8 cellular contexts compared by ENCODE assay signal in the genomic region with DNA sequence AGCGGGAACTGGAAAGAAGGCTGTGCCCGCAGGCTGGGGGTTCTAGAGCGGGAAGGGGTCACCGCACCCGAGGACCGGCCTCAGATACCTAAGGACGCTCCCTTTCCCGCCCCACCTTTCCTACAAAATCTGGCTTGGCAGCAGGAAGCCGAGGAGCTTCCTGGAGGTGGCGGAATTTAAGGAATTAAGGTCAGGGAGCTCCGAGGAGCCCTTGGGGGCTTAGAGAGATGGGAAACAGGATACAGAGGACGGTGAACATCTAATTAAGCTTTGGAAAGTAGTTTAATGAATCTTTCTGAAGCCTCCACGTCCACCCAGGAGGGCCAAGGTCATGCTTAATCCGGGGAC. TPM values are rescaled to one million over a fixed set of nuclear protein-coding genes. Genes with fewer than 3 reads are reported as not detected.
DNase-seq lines count a peak whose midpoint lies in the region; ATAC-seq and TF ChIP-seq lines count a peak whose summit lies in the region.

No MANE protein-coding gene starts in this region.

- ATAC-seq in lung (ENCODE audit: insufficient read depth, low FRiP score) (peak; percentile 1), HG03469 (IDR thresholded peaks at IDR 0.05; ENCODE audit: unreplicated experiment) (no peak)

- WGBS in lung, 2 donors: 13 to 15% methylated on average over 13 to 14 of the region's 14 CpGs

- H3K9me3 ChIP-seq in breast epithelium (no peaks in the 10 kb centered on the region), lung (ENCODE audit: control insufficient read depth in 2 of 2, insufficient read depth in 1 of 2, low read length in 1 of 2) (peaks cover 0 to 3% of the 10 kb centered on the region in 2 donors)

- CTCF ChIA-PET in MCF 10A (lab: Yijun Ruan, JAX): no interaction called here

- no TSS peak for BruUV-seq in MCF 10A (replicated peaks; lab: Mats Ljungman, UMichigan)

- H3K27me3 ChIP-seq in breast epithelium (no peaks in the 10 kb centered on the region), lung (ENCODE audit: control insufficient read depth, insufficient read depth) (no peaks in the 10 kb centered on the region)

- DNase-seq in breast epithelium (ENCODE audit: low spot score in 2 of 2) (no peak), MCF 10A (ENCODE audit: unreplicated experiment) (no peak), lung (ENCODE audit: low spot score) (no peak), type B pancreatic cell (ENCODE audit: extremely low spot score, unreplicated experiment) (no peak), SK-N-DZ (ENCODE audit: low spot score) (no peak)
- DNase-seq in stimulated activated CD4-positive, alpha-beta T cell treated with anti-CD3 and anti-CD28 coated beads, Interleukin-4, amount 100 ng/mL, for 1 hour: no peak

- TF ChIP-seq POLR2A in breast epithelium (IDR thresholded peaks at IDR 0.05): no peak

- H3K4me3 ChIP-seq in breast epithelium: peak overlapping the region; percentile 58 to 86 (median 61)
- peak overlapping the region; percentile 60 for H3K4me3 ChIP-seq in lung

- H3K27me3 Mint-ChIP-seq in MCF 10A (ENCODE audit: insufficient read depth, unreplicated experiment) (no peaks in the 10 kb centered on the region), brain (peaks cover 23% of the 10 kb centered on the region), type B pancreatic cell (peaks cover 22% of the 10 kb centered on the region)

- no peaks in the 10 kb centered on the region for H3K36me3 Mint-ChIP-seq in MCF 10A (ENCODE audit: insufficient read depth, unreplicated experiment)
- no peaks in the 10 kb centered on the region for H3K36me3 Mint-ChIP-seq in brain
- H3K36me3 Mint-ChIP-seq in type B pancreatic cell: no peaks in the 10 kb centered on the region

- H3K36me3 ChIP-seq in breast epithelium: no peaks in the 10 kb centered on the region
- no peaks in the 10 kb centered on the region for H3K36me3 ChIP-seq in lung (ENCODE audit: control insufficient read depth in 2 of 2, insufficient read depth in 2 of 2, low read length in 2 of 2)

- no peaks in the 10 kb centered on the region for H3K9me3 Mint-ChIP-seq in MCF 10A (ENCODE audit: unreplicated experiment)
- H3K9me3 Mint-ChIP-seq in brain: peaks cover 0 to 2% (median 0%) of the 10 kb centered on the region in 5 experiments
- H3K9me3 Mint-ChIP-seq in type B pancreatic cell: no peaks in the 10 kb centered on the region

- TF ChIP-seq CTCF in breast epithelium (IDR thresholded peaks at IDR 0.05) (no peak), MCF 10A (IDR thresholded peaks at IDR 0.05; ENCODE audit: unreplicated experiment) (no peak), brain (conservative IDR thresholded peaks at IDR 0.05) (no peak), lung (IDR thresholded peaks at IDR 0.05; ENCODE audit: control extremely low read depth, extremely low read depth) (no peak), type B pancreatic cell (conservative IDR thresholded peaks at IDR 0.05) (no peak)

- H3K4me3 Mint-ChIP-seq in MCF 10A (ENCODE audit: unreplicated experiment) (no peak overlapping the region), brain (peak overlapping the region; percentile 72 to 81 (median 80)), type B pancreatic cell (peak overlapping the region; percentile 64)

- H3K27ac Mint-ChIP-seq in MCF 10A (ENCODE audit: low read depth, unreplicated experiment): no peak overlapping the region
- peak overlapping the region in 1 of 5 experiments; percentile 30 for H3K27ac Mint-ChIP-seq in brain
- H3K27ac Mint-ChIP-seq in type B pancreatic cell: no peak overlapping the region

- intact Hi-C loops in breast epithelium (cut with DNase I; ENCODE audit: low total_unique reads) (no loop called here), MCF 10A (cut with micrococcal nuclease) (no loop called here)

- H3K27ac ChIP-seq in breast epithelium: peak overlapping the region; percentile 9 to 76
- H3K27ac ChIP-seq in lung (ENCODE audit: low read depth in 1 of 2, low read length in 1 of 2): no peak overlapping the region

- H3K4me1 ChIP-seq in breast epithelium (peaks cover 0 to 5% of the 10 kb centered on the region in 2 donors), lung (ENCODE audit: control insufficient read depth in 2 of 2, insufficient read depth in 2 of 2, low read length in 2 of 2) (peaks cover 3% of the 10 kb centered on the region in 2 donors)

- POLR2A ChIA-PET in MCF 10A (lab: Yijun Ruan, JAX): interaction anchor here (0.6 to 3.7 kb wide), 3 partner anchors 41 to 102 kb away, joined by 3 to 35 read pairs (median 7); no protein-coding TSS in a partner anchor

- no peaks in the 10 kb centered on the region for H3K4me1 Mint-ChIP-seq in MCF 10A (ENCODE audit: insufficient read depth, unreplicated experiment)
- H3K4me1 Mint-ChIP-seq in brain: peaks cover 9% of the 10 kb centered on the region
- H3K4me1 Mint-ChIP-seq in type B pancreatic cell (ENCODE audit: unreplicated experiment): no peaks in the 10 kb centered on the region

RNA-seq across cellular contexts. Expression of a gene that starts 0.5 kb away (rescaled TPM):
- 1 to 10 TPM; 4.6 to 8.0 (median 5.3) TPM for total RNA-seq in breast epithelium
- 6.1 and 7.5 TPM in 2 replicates for total RNA-seq in MCF 10A (2022)
- polyA plus RNA-seq in brain (ENCODE audit: insufficient read depth, low read depth, low replicate concordance): 78.1 TPM
- 1 to 10 TPM in 1 of 2 donors, under 1 TPM in 1; 0.94 to 2.2 TPM for total RNA-seq in lung
- polyA plus RNA-seq in lung: 1 to 10 TPM in 1 of 2 donors, under 1 TPM in 1; 0.96 to 1.4 TPM
- 7.3 and 8.0 TPM in 2 replicates for total RNA-seq in type B pancreatic cell (ENCODE audit: low replicate concordance)
- 27.8 and 47.4 TPM in 2 replicates for polyA plus RNA-seq in SK-N-DZ (2014; cell fraction: cytosol; rRNA removed)
- polyA plus RNA-seq in SK-N-DZ (2014; cell fraction: nucleus; rRNA removed): 87.8 and 114 TPM in 2 replicates

Comparison
In these comparisons a context has a peak if more than half of its experiments do, and no peak if none do; other contexts are left out.
1. H3K27ac ChIP-seq: peak in breast epithelium (2 of 2); none in lung (0 of 2).